In the genomic region with DNA sequence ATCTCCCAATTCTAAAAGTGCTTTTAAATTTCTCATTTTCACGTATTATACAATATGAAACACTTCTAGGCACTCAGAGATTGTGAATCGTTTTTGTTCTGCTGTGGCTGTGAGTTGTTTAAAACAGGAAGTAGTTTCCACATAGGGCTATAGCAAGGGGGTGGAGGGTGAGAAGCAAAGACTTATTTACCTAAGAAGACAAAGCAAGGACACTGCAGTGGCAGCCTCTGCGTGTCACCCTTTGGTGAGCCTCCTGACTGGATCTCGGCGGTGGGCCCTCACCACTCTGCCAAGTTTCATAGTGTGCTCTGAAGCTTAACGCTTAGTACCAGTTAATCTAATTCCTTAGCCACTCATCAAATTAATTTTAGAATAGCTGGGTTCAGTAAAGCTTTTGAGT, we compare ENCODE assay signal across 8 cellular contexts. TPM values are rescaled to one million over a fixed set of nuclear protein-coding genes. Genes with fewer than 3 reads are reported as not detected.
A peak's percentile ranks its signal among the peaks of the same experiment; 100 is the strongest.
DNase-seq lines count a peak whose midpoint lies in the region; ATAC-seq and TF ChIP-seq lines count a peak whose summit lies in the region.

No MANE protein-coding gene starts in this region.

- no peaks in the 10 kb centered on the region for H3K9me3 Mint-ChIP-seq in activated CD4-positive, alpha-beta memory T cell treated with anti-CD3 and anti-CD28 coated beads, Interleukin-2, amount 10 ng/mL, durations not matched to agents 7 days and 5 days

- no peaks in the 10 kb centered on the region for H3K36me3 ChIP-seq in osteoblast (ENCODE audit: insufficient read depth, low read length)

- no peaks in the 10 kb centered on the region for H4K20me1 ChIP-seq in osteoblast (ENCODE audit: insufficient read depth, low read length)

- no peak overlapping the region for H3K4me3 ChIP-seq in osteoblast (ENCODE audit: insufficient read depth, low read length)

- H3K27ac ChIP-seq in osteoblast (ENCODE audit: low read depth, low read length) = no peak overlapping the region

- H3K27me3 Mint-ChIP-seq in activated CD4-positive, alpha-beta memory T cell treated with anti-CD3 and anti-CD28 coated beads, Interleukin-2, amount 10 ng/mL, durations not matched to agents 7 days and 5 days = no peaks in the 10 kb centered on the region

- peaks cover 12% of the 10 kb centered on the region for H3K4me1 Mint-ChIP-seq in activated CD4-positive, alpha-beta memory T cell treated with anti-CD3 and anti-CD28 coated beads, Interleukin-2, amount 10 ng/mL, durations not matched to agents 7 days and 5 days

- no peak overlapping the region for H3K4me2 ChIP-seq in osteoblast (ENCODE audit: insufficient read depth, low read length)

- H2AFZ ChIP-seq in osteoblast (ENCODE audit: low read length) = no peak overlapping the region

- POLR2A ChIA-PET in GM10248 (lab: Yijun Ruan, JAX) = no interaction called here
- POLR2A ChIA-PET in activated CD4-positive, alpha-beta memory T cell treated with anti-CD3 and anti-CD28 coated beads, Interleukin-2, amount 10 ng/mL, durations not matched to agents 7 days and 5 days (lab: Charles Lee) = no interaction called here

- H3K27ac Mint-ChIP-seq in activated CD4-positive, alpha-beta memory T cell treated with anti-CD3 and anti-CD28 coated beads, Interleukin-2, amount 10 ng/mL, durations not matched to agents 7 days and 5 days = no peak overlapping the region

- H3K79me2 ChIP-seq in osteoblast (ENCODE audit: insufficient read depth, low read length) = no peaks in the 10 kb centered on the region

- no peaks in the 10 kb centered on the region for H3K4me1 ChIP-seq in osteoblast (ENCODE audit: insufficient read depth, low read length)

- ATAC-seq in HG03460 (IDR thresholded peaks at IDR 0.05; ENCODE audit: unreplicated experiment) = peak; percentile 78

- DNase-seq in GM10248 (ENCODE audit: extremely low spot score) = peak; percentile 26
- DNase-seq in GM20000 (ENCODE audit: low spot score) = peak; percentile 9
- peak; percentile 18 for DNase-seq in activated CD4-positive, alpha-beta memory T cell treated with anti-CD3 and anti-CD28 coated beads, Interleukin-2, amount 10 ng/mL, durations not matched to agents 7 days and 5 days
- DNase-seq in NCI-H2196 treated with DMSO at 0.1 percent for 48 hours (lab: John Stamatoyannopoulos, UW; ENCODE audit: unreplicated experiment) = no peak
- DNase-seq in HPDE6-E6E7 (ENCODE audit: extremely low spot score) = no peak
- no peak for DNase-seq in SW 1271 (lab: John Stamatoyannopoulos, UW)
- DNase-seq in osteoblast (ENCODE audit: insufficient read length, low spot score, missing footprints) = no peak

- no peaks in the 10 kb centered on the region for H3K27me3 ChIP-seq in osteoblast (ENCODE audit: insufficient read depth, low read length)

- H3K9me3 ChIP-seq in osteoblast (ENCODE audit: low read depth, low read length) = no peaks in the 10 kb centered on the region

- TF ChIP-seq CTCF in GM10248 (IDR thresholded peaks at IDR 0.05; ENCODE audit: control extremely low read depth, extremely low read depth, low read depth, missing control alignments) (no peak), GM20000 (IDR thresholded peaks at IDR 0.05; ENCODE audit: extremely low read depth, missing control alignments) (no peak), osteoblast (IDR thresholded peaks at IDR 0.05; ENCODE audit: extremely low read depth, low read depth, low read length) (no peak)

- no peak overlapping the region for H3K4me3 Mint-ChIP-seq in activated CD4-positive, alpha-beta memory T cell treated with anti-CD3 and anti-CD28 coated beads, Interleukin-2, amount 10 ng/mL, durations not matched to agents 7 days and 5 days

- H3K36me3 Mint-ChIP-seq in activated CD4-positive, alpha-beta memory T cell treated with anti-CD3 and anti-CD28 coated beads, Interleukin-2, amount 10 ng/mL, durations not matched to agents 7 days and 5 days (ENCODE audit: low read depth) = no peaks in the 10 kb centered on the region

- CTCF ChIA-PET in GM10248 (lab: Yijun Ruan, JAX) = interaction anchor here (1.1 to 1.3 kb wide), 3 partner anchors 12 to 182 kb away, joined by 3 to 4 read pairs (median 3); no protein-coding TSS in a partner anchor
- CTCF ChIA-PET in activated CD4-positive, alpha-beta memory T cell treated with anti-CD3 and anti-CD28 coated beads, Interleukin-2, amount 10 ng/mL, durations not matched to agents 7 days and 5 days (lab: Charles Lee) = interaction anchor here (1.3 kb wide), 1 partner anchor 569 kb away, joined by 5 read pairs; no protein-coding TSS in a partner anchor

RNA-seq across cellular contexts. Expression of a gene that starts 56.8 kb away (rescaled TPM):
- total RNA-seq in activated CD4-positive, alpha-beta memory T cell treated with anti-CD3 and anti-CD28 coated beads, Interleukin-2, amount 10 ng/mL, durations not matched to agents 7 days and 5 days = 10 to 100 TPM; 12.0 to 12.4 TPM
- 2.2 and 4.7 TPM in 2 replicates for total RNA-seq in osteoblast

Comparison
In these comparisons a context has a peak if more than half of its experiments do, and no peak if none do; other contexts are left out.
1. DNase-seq: peak in GM10248 (single experiment), GM20000 (single experiment) and activated CD4-positive, alpha-beta memory T cell treated with anti-CD3 and anti-CD28 coated beads, Interleukin-2, amount 10 ng/mL, durations not matched to agents 7 days and 5 days (single experiment); none in NCI-H2196 treated with DMSO at 0.1 percent for 48 hours (single experiment), HPDE6-E6E7 (single experiment), SW 1271 (0 of 2) and osteoblast (single experiment).